9 cellular contexts compared by ENCODE assay signal in the genomic region with DNA sequence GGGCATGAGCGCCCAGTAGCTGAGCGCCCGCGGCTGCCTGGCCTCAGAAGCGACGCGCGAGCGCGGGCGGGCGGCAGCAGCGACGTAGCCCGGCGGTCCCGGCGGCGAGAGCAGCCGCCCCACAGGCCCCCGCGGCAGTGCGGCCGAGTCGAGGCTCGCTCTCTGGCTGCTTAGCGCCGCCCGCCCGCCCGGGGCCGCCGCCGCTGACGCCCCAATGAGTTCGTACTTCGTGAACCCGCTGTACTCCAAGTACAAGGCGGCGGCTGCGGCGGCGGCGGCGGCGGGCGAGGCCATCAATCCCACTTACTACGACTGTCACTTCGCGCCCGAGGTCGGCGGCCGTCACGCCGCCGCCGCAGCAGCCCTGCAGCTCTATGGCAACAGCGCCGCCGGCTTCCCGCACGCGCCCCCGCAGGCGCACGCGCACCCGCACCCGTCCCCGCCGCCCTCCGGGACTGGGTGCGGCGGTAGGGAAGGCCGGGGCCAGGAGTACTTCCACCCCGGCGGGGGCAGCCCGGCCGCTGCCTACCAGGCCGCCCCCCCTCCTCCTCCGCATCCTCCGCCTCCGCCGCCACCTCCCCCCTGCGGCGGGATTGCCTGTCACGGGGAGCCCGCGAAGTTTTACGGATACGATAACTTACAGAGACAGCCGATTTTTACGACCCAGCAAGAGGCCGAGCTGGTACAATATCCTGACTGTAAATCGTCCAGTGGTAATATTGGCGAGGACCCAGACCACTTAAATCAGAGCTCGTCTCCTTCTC. TPM values are rescaled to one million over a fixed set of nuclear protein-coding genes. Genes with fewer than 3 reads are reported as not detected.
DNase-seq lines count a peak whose midpoint lies in the region; ATAC-seq and TF ChIP-seq lines count a peak whose summit lies in the region.
"Had no signal": no experiment of that assay in that cellular context is flagged by ENCODE, and none has a peak within 500 bp of the region (broad histone marks: within the 10 kb centered on the region; RNA-seq: fewer than 3 reads in every experiment).

No MANE protein-coding gene starts in this region.

- H3K36me3 Mint-ChIP-seq in T-cell = no peaks in the 10 kb centered on the region

- H3K27me3 ChIP-seq in rectal smooth muscle tissue (ENCODE audit: control insufficient read depth, insufficient read depth, low read length) (peaks cover 5% of the 10 kb centered on the region), WERI-Rb-1 (ENCODE audit: insufficient read depth, low read depth, severe bottlenecking) (peaks cover 94% of the 10 kb centered on the region)

- H3K9me3 Mint-ChIP-seq in T-cell = no peaks in the 10 kb centered on the region

- H3K4me3 Mint-ChIP-seq in T-cell = peak overlapping the region; percentile 58 to 77 (median 66)

- peaks cover 6% of the 10 kb centered on the region for H3K4me1 ChIP-seq in rectal smooth muscle tissue (ENCODE audit: control insufficient read depth, insufficient read depth, low read length)

- peak; percentile 36 to 56 (median 48) for ATAC-seq in T-cell (replicated peaks in 1 of 4)
- no peak for ATAC-seq in HG03097 (IDR thresholded peaks at IDR 0.05; ENCODE audit: low FRiP score, unreplicated experiment)
- ATAC-seq in HG03280 (IDR thresholded peaks at IDR 0.05; ENCODE audit: unreplicated experiment) = no peak

- H3K36me3 ChIP-seq in rectal smooth muscle tissue (ENCODE audit: control insufficient read depth, insufficient read depth, low read length) (no peaks in the 10 kb centered on the region), WERI-Rb-1 (no peaks in the 10 kb centered on the region)

- H3K27me3 Mint-ChIP-seq in T-cell = peaks cover 81 to 85% of the 10 kb centered on the region in 2 donors

- TF ChIP-seq CTCF in foreskin fibroblast (IDR thresholded peaks at IDR 0.05; ENCODE audit: low read depth, low read length) (no peak), WERI-Rb-1 (IDR thresholded peaks at IDR 0.05; ENCODE audit: low read depth, low read length) (no peak)

- H3K27ac ChIP-seq in rectal smooth muscle tissue (ENCODE audit: low read depth, low read length) (peak overlapping the region; percentile 91), WERI-Rb-1 (no peak overlapping the region)

- peak; percentile 49 to 76 for DNase-seq in NCI-H2081 (lab: John Stamatoyannopoulos, UW)
- no peak for DNase-seq in NCI-H2081 treated with DMSO at 0.1 percent for 48 hours (lab: John Stamatoyannopoulos, UW)
- peak in 3 of 34 experiments; percentile 13 to 28 (median 18) for DNase-seq in T-cell
- DNase-seq in foreskin fibroblast = peak; percentile 45 to 66
- DNase-seq in WERI-Rb-1 = no peak

- POLR2A ChIA-PET in T-cell (lab: Charles Lee) = interaction anchor here in 1 of 2 donors (0.8 kb wide), 1 partner anchor 36 kb away, joined by 3 read pairs; no protein-coding TSS in a partner anchor

- H3K9me3 ChIP-seq in WERI-Rb-1 (ENCODE audit: severe bottlenecking) = peaks cover 9% of the 10 kb centered on the region

- CTCF ChIA-PET in T-cell (lab: Charles Lee) = interaction anchor here (0.9 to 1.8 kb wide), 5 partner anchors 9 to 1019 kb away, joined by 3 to 6 read pairs (median 4); no protein-coding TSS in a partner anchor

- H3K4me3 ChIP-seq in foreskin fibroblast (ENCODE audit: low read depth in 1 of 2, low read length in 2 of 2) (peak overlapping the region; percentile 49 to 50), rectal smooth muscle tissue (ENCODE audit: low read length) (peak overlapping the region; percentile 71), WERI-Rb-1 (ENCODE audit: low read depth, low read length) (no peak overlapping the region; the same call in 1 of the 2 replicates)

- H3K9ac ChIP-seq in rectal smooth muscle tissue (ENCODE audit: low read length) = no peak overlapping the region

- no peak overlapping the region for H3K27ac Mint-ChIP-seq in T-cell

- H3K4me1 Mint-ChIP-seq in T-cell = peaks cover 23 to 46% (median 38%) of the 10 kb centered on the region in 3 donors

RNA-seq across cellular contexts. Expression of gene HOXD8, which starts 0.8 kb away (rescaled TPM):
- not detected for total RNA-seq in T-cell
- total RNA-seq: mononuclear cell had no signal

RNA-seq across cellular contexts. Expression of gene HOXD9, which starts 7.8 kb away (rescaled TPM):
- under 1 TPM in 2 of 5 donors, not detected in 3; 0.13 to 0.15 TPM for total RNA-seq in T-cell
- total RNA-seq: mononuclear cell had no signal

RNA-seq across cellular contexts. Expression of gene HOXD10, which starts 13.8 kb away (rescaled TPM):
- not detected for total RNA-seq in T-cell
- total RNA-seq: mononuclear cell had no signal

RNA-seq across cellular contexts. Expression of gene HOXD4, which starts 21.0 kb away (rescaled TPM):
- not detected for total RNA-seq in T-cell

RNA-seq across cellular contexts. Expression of gene HOXD11, which starts 23.3 kb away (rescaled TPM):
- total RNA-seq in T-cell = not detected
- total RNA-seq: mononuclear cell had no signal

Comparison
In these comparisons a context has a peak if more than half of its experiments do, and no peak if none do; other contexts are left out.
1. DNase-seq: peak in NCI-H2081 (2 of 2) and foreskin fibroblast (2 of 2); none in NCI-H2081 treated with DMSO at 0.1 percent for 48 hours (single experiment) and WERI-Rb-1 (single experiment).
2. ATAC-seq: peak in T-cell (4 of 4); none in HG03097 (single experiment) and HG03280 (single experiment).